Comparison of ENCODE assay signal across 22 cellular contexts in the genomic region with DNA sequence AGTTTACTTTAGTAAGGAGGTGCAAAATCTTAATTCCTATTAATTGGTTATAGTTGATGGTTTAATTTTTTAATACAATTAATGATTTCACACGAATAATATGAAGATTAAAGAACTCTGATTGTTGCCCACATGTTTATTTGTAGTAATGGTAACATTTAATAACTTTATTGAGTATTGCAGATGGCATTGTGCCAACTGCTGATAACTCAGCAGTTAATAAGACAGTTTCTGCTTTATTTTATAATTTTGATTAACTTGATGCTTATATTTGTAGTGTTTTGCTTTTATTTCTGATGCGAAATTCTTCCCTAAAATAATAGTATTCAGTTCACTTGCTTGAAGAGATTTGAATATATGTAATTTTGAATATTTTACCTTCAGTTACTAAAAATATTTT.
"Had no signal": no experiment of that assay in that cellular context is flagged by ENCODE, and none has a peak within 500 bp of the region (broad histone marks: within the 10 kb centered on the region; RNA-seq: fewer than 3 reads in every experiment).

No MANE protein-coding gene starts in this region.

- H3K27ac Mint-ChIP-seq: activated naive CD4-positive, alpha-beta T cell treated with anti-CD3 and anti-CD28 coated beads, Interleukin-2, amount 50 U/mL, for 24 hours; WTC11 had no signal

- H3K4me3 ChIP-seq: esophagus squamous epithelium, suprapubic skin, tibial nerve had no signal

- H3K9me3 Mint-ChIP-seq: activated naive CD4-positive, alpha-beta T cell treated with anti-CD3 and anti-CD28 coated beads, Interleukin-2, amount 50 U/mL, for 24 hours; nephron; stimulated activated naive CD8-positive, alpha-beta T cell treated with anti-CD3 and anti-CD28 coated beads, Interleukin-15, amount 100 ng/mL, for 72 hours; T-cell; WTC11 had no signal

- H3K9me3 ChIP-seq: esophagus squamous epithelium, heart left ventricle, pancreas, suprapubic skin, tibial nerve had no signal

- DNase-seq: activated CD4-positive, alpha-beta T cell treated with anti-CD3 and anti-CD28 coated beads, Interleukin-2, amount 50 U/mL, for 48 hours; activated gamma-delta T cell treated with Interleukin-2 at 50 U/mL for 16 hours; aorta; brain microvascular endothelial cell; central memory CD4-positive, alpha-beta T cell; effector memory CD4-positive, alpha-beta T cell; esophagus squamous epithelium; heart left ventricle; left colon; mesenchymal stem cell; pancreas; right cardiac atrium; stimulated activated CD4-positive, alpha-beta T cell treated with anti-CD3 and anti-CD28 coated beads, Interleukin-1b, Interleukin-23, amount 100 ng/mL, for 48 hours; stimulated activated naive CD8-positive, alpha-beta T cell treated with anti-CD3 and anti-CD28 coated beads, Interleukin-15, amount 100 ng/mL, for 72 hours; T-cell had no signal

- ATAC-seq: heart left ventricle; left colon; pancreas; right cardiac atrium; stimulated activated naive CD8-positive, alpha-beta T cell treated with anti-CD3 and anti-CD28 coated beads, Interleukin-15, amount 100 ng/mL, for 72 hours; T-cell; WTC11 had no signal

- H3K27me3 ChIP-seq: brain microvascular endothelial cell, esophagus squamous epithelium, heart left ventricle, pancreas, suprapubic skin, tibial nerve had no signal

- H3K27ac ChIP-seq: brain microvascular endothelial cell, esophagus squamous epithelium, suprapubic skin, tibial nerve had no signal

- FAIRE-seq: keratinocyte, pancreas, urothelium cell line had no signal
